Comparison of ENCODE assay signal across 1 cellular context in the genomic region with DNA sequence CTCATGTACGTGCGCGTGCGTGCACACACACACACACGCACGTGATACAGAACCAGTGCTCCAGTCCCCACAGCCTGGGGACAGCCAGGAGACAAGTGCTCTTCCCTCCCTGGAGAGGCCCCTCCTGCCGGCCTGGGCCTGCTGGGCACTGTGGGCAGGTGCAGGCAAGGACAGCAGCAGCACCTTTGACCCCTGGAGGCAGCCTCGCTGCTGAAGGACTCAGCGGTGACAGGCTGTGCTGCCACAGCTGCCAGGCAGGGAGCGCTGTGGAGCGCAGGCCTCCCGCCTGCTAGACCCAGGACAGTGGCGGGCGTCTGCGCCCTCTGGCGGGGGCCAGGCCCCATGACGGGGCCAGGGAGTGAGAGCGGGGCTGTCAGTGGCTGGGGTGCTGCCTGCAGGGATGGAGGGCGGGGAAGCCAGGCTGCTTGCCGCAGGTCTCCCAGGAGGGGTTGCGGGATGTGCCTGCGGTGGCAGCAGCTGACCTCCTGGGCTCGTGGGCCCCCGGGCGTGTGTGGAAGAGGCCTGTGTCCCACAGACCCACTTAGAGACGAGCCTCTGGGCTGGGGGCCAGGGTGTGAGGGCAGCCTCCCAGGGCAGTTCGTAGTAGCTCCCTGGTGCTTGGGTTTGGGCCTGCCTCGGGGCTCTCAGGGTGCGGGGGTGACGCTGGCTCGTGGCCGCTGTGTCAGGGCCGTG.
TF ChIP-seq lines count a peak whose summit lies in the region.

No MANE protein-coding gene starts in this region.

TF ChIP-seq in HepG2, 621 proteins besides CTCF, POLR2A, EP300 and RAD21 (continued from another document and continues in another):
- TF ChIP-seq, protein P1, sequence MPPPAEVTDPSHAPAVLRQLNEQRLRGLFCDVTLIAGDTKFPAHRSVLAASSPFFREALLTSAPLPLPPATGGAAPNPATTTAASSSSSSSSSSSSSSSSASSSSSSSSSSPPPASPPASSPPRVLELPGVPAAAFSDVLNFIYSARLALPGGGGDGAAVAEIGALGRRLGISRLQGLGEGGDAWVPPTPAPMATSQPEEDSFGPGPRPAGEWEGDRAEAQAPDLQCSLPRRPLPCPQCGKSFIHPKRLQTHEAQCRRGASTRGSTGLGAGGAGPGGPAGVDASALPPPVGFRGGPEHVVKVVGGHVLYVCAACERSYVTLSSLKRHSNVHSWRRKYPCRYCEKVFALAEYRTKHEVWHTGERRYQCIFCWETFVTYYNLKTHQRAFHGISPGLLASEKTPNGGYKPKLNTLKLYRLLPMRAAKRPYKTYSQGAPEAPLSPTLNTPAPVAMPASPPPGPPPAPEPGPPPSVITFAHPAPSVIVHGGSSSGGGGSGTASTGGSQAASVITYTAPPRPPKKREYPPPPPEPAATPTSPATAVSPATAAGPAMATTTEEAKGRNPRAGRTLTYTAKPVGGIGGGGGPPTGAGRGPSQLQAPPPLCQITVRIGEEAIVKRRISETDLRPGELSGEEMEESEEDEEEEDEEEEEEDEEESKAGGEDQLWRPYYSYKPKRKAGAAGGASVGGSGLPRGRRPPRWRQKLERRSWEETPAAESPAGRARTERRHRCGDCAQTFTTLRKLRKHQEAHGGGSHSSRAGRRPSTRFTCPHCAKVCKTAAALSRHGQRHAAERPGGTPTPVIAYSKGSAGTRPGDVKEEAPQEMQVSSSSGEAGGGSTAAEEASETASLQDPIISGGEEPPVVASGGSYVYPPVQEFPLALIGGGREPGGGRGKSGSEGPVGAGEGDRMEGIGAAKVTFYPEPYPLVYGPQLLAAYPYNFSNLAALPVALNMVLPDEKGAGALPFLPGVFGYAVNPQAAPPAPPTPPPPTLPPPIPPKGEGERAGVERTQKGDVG (CRISPR knock-in tag; IDR thresholded peaks at IDR 0.05; ENCODE audit: borderline replicate concordance) = peak; percentile 62; the same call in 1 of the 2 replicates
- TF ChIP-seq, protein P2, sequence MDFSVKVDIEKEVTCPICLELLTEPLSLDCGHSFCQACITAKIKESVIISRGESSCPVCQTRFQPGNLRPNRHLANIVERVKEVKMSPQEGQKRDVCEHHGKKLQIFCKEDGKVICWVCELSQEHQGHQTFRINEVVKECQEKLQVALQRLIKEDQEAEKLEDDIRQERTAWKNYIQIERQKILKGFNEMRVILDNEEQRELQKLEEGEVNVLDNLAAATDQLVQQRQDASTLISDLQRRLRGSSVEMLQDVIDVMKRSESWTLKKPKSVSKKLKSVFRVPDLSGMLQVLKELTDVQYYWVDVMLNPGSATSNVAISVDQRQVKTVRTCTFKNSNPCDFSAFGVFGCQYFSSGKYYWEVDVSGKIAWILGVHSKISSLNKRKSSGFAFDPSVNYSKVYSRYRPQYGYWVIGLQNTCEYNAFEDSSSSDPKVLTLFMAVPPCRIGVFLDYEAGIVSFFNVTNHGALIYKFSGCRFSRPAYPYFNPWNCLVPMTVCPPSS (IDR thresholded peaks at IDR 0.05) = no peak
- TF ChIP-seq ZNF644 (CRISPR knock-in tag; IDR thresholded peaks at IDR 0.05; ENCODE audit: low read depth) (peak; percentile 40; the same call in 1 of the 2 replicates), SMC3 (IDR thresholded peaks at IDR 0.05; ENCODE audit: low read length) (peak; percentile 79; the same call in 1 of the 2 replicates), ZNF713 (CRISPR knock-in tag; IDR thresholded peaks at IDR 0.05) (peak; percentile 87; the same call in 1 of the 2 replicates), MAFF (IDR thresholded peaks at IDR 0.05; ENCODE audit: low read depth, low read length) (peak; percentile 20; the same call in 1 of the 2 replicates), ZNF350 (CRISPR knock-in tag; IDR thresholded peaks at IDR 0.05; ENCODE audit: borderline replicate concordance, low read depth) (peak; percentile 99), ZNF460 (CRISPR knock-in tag; IDR thresholded peaks at IDR 0.05; ENCODE audit: borderline replicate concordance) (peak; percentile 54; the same call in 1 of the 2 replicates), TBX3 (IDR thresholded peaks at IDR 0.05; ENCODE audit: borderline replicate concordance) (peak; percentile 77; the same call in 1 of the 2 replicates), NFKBIZ (CRISPR knock-in tag; IDR thresholded peaks at IDR 0.05) (peak; percentile 90; the same call in 1 of the 2 replicates), HNRNPK (IDR thresholded peaks at IDR 0.05; ENCODE audit: low read depth, low read length, poor library complexity, severe bottlenecking) (peak; percentile 92), SAP130 (CRISPR knock-in tag; IDR thresholded peaks at IDR 0.05; ENCODE audit: low read depth) (peak; percentile 94), ZNF652 (CRISPR knock-in tag; IDR thresholded peaks at IDR 0.05; ENCODE audit: borderline replicate concordance, low read depth) (peak; percentile 64; the same call in 1 of the 2 replicates), ZNF121 (CRISPR knock-in tag; IDR thresholded peaks at IDR 0.05) (peak; percentile 83), JARID2 (CRISPR knock-in tag; IDR thresholded peaks at IDR 0.05; ENCODE audit: insufficient replicate concordance) (peak; percentile 84), ZSCAN29 (CRISPR knock-in tag; conservative IDR thresholded peaks at IDR 0.05) (peak; percentile 95), EED (CRISPR knock-in tag; IDR thresholded peaks at IDR 0.05) (peak; percentile 36; the same call in 1 of the 2 replicates), ZNF720 (CRISPR knock-in tag; IDR thresholded peaks at IDR 0.05) (no peak), ZNF766 (CRISPR knock-in tag; IDR thresholded peaks at IDR 0.05; ENCODE audit: borderline replicate concordance) (peak; percentile 78; the same call in 1 of the 2 replicates), FOXK2 (IDR thresholded peaks at IDR 0.05) (no peak; the same call in 1 of the 2 replicates), GZF1 (CRISPR knock-in tag; IDR thresholded peaks at IDR 0.05) (peak; percentile 73; the same call in 1 of the 2 replicates), ZBTB3 (CRISPR knock-in tag; IDR thresholded peaks at IDR 0.05; ENCODE audit: borderline replicate concordance, low read depth) (peak; percentile 72; the same call in 1 of the 2 replicates), NFYB (CRISPR knock-in tag; IDR thresholded peaks at IDR 0.05) (peak; percentile 39; the same call in 1 of the 2 replicates), KLF16 (CRISPR knock-in tag; IDR thresholded peaks at IDR 0.05) (peak in 1 of 2 experiments; percentile 96; a peak in 2 of 4 replicates), ZNF496 (CRISPR knock-in tag; IDR thresholded peaks at IDR 0.05; ENCODE audit: insufficient replicate concordance) (no peak), ZNF296 (CRISPR knock-in tag; conservative IDR thresholded peaks at IDR 0.05) (peak; percentile 95; the same call in 1 of the 2 replicates), SNRNP70 (IDR thresholded peaks at IDR 0.05; ENCODE audit: low read depth, low read length) (no peak), SNAPC2 (CRISPR knock-in tag; IDR thresholded peaks at IDR 0.05) (no peak), ZNF446 (CRISPR knock-in tag; IDR thresholded peaks at IDR 0.05) (no peak; the same call in 1 of the 2 replicates), MIER2 (CRISPR knock-in tag; IDR thresholded peaks at IDR 0.05) (peak; percentile 86), ZNF33B (CRISPR knock-in tag; IDR thresholded peaks at IDR 0.05) (peak; percentile 78; the same call in 1 of the 2 replicates), ZNF703 (CRISPR knock-in tag; IDR thresholded peaks at IDR 0.05; ENCODE audit: borderline replicate concordance) (no peak; the same call in 1 of the 2 replicates), ZNF333 (CRISPR knock-in tag; IDR thresholded peaks at IDR 0.05; ENCODE audit: borderline replicate concordance) (peak; percentile 75; the same call in 1 of the 2 replicates), AKAP8 (CRISPR knock-in tag; IDR thresholded peaks at IDR 0.05) (peak; percentile 98), KMT2B (CRISPR knock-in tag; IDR thresholded peaks at IDR 0.05) (peak; percentile 72), STAG1 (CRISPR knock-in tag; IDR thresholded peaks at IDR 0.05) (peak; percentile 99)
- TF ChIP-seq, protein P3, sequence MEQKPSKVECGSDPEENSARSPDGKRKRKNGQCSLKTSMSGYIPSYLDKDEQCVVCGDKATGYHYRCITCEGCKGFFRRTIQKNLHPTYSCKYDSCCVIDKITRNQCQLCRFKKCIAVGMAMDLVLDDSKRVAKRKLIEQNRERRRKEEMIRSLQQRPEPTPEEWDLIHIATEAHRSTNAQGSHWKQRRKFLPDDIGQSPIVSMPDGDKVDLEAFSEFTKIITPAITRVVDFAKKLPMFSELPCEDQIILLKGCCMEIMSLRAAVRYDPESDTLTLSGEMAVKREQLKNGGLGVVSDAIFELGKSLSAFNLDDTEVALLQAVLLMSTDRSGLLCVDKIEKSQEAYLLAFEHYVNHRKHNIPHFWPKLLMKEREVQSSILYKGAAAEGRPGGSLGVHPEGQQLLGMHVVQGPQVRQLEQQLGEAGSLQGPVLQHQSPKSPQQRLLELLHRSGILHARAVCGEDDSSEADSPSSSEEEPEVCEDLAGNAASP (CRISPR knock-in tag; IDR thresholded peaks at IDR 0.05; ENCODE audit: borderline replicate concordance) = peak; percentile 99
- TF ChIP-seq, protein P4, sequence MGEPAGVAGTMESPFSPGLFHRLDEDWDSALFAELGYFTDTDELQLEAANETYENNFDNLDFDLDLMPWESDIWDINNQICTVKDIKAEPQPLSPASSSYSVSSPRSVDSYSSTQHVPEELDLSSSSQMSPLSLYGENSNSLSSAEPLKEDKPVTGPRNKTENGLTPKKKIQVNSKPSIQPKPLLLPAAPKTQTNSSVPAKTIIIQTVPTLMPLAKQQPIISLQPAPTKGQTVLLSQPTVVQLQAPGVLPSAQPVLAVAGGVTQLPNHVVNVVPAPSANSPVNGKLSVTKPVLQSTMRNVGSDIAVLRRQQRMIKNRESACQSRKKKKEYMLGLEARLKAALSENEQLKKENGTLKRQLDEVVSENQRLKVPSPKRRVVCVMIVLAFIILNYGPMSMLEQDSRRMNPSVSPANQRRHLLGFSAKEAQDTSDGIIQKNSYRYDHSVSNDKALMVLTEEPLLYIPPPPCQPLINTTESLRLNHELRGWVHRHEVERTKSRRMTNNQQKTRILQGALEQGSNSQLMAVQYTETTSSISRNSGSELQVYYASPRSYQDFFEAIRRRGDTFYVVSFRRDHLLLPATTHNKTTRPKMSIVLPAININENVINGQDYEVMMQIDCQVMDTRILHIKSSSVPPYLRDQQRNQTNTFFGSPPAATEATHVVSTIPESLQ (CRISPR knock-in tag; conservative IDR thresholded peaks at IDR 0.05) = 0 out of 2 replicates have a peak, but pooled peaks have one; percentile 75
- TF ChIP-seq, protein P5, sequence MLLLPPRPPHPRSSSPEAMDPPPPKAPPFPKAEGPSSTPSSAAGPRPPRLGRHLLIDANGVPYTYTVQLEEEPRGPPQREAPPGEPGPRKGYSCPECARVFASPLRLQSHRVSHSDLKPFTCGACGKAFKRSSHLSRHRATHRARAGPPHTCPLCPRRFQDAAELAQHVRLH (CRISPR knock-in tag; IDR thresholded peaks at IDR 0.05; ENCODE audit: borderline replicate concordance, low read depth) = peak; percentile 95; the same call in 1 of the 2 replicates
- TF ChIP-seq, protein P6, sequence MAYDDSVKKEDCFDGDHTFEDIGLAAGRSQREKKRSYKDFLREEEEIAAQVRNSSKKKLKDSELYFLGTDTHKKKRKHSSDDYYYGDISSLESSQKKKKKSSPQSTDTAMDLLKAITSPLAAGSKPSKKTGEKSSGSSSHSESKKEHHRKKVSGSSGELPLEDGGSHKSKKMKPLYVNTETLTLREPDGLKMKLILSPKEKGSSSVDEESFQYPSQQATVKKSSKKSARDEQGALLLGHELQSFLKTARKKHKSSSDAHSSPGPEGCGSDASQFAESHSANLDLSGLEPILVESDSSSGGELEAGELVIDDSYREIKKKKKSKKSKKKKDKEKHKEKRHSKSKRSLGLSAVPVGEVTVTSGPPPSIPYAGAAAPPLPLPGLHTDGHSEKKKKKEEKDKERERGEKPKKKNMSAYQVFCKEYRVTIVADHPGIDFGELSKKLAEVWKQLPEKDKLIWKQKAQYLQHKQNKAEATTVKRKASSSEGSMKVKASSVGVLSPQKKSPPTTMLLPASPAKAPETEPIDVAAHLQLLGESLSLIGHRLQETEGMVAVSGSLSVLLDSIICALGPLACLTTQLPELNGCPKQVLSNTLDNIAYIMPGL (CRISPR knock-in tag; IDR thresholded peaks at IDR 0.05; ENCODE audit: borderline replicate concordance in 1 of 2, low read depth in 1 of 2) = peak; percentile 99 to 100
- TF ChIP-seq, protein P7, sequence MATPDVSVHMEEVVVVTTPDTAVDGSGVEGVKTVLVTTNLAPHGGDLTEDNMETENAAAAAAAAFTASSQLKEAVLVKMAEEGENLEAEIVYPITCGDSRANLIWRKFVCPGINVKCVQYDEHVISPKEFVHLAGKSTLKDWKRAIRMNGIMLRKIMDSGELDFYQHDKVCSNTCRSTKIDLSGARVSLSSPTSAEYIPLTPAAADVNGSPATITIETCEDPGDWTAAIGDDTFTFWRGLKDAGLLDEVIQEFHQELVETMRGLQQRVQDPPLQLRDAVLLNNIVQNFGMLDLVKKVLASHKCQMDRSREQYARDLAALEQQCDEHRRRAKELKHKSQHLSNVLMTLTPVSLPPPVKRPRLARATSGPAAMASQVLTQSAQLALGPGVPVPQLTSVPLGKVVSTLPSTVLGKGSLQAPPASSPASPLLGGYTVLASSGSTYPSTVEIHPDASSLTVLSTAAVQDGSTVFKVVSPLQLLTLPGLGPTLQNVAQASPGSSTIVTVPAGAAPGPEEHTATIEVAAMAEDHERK (CRISPR knock-in tag; IDR thresholded peaks at IDR 0.05; ENCODE audit: low read depth) = 0 out of 2 replicates have a peak, but pooled peaks have one; percentile 42
- TF ChIP-seq, protein P8, sequence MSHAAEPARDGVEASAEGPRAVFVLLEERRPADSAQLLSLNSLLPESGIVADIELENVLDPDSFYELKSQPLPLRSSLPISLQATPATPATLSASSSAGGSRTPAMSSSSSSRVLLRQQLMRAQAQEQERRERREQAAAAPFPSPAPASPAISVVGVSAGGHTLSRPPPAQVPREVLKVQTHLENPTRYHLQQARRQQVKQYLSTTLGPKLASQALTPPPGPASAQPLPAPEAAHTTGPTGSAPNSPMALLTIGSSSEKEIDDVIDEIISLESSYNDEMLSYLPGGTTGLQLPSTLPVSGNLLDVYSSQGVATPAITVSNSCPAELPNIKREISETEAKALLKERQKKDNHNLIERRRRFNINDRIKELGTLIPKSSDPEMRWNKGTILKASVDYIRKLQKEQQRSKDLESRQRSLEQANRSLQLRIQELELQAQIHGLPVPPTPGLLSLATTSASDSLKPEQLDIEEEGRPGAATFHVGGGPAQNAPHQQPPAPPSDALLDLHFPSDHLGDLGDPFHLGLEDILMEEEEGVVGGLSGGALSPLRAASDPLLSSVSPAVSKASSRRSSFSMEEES (CRISPR knock-in tag; IDR thresholded peaks at IDR 0.05) = peak; percentile 70
- TF ChIP-seq, protein P9, sequence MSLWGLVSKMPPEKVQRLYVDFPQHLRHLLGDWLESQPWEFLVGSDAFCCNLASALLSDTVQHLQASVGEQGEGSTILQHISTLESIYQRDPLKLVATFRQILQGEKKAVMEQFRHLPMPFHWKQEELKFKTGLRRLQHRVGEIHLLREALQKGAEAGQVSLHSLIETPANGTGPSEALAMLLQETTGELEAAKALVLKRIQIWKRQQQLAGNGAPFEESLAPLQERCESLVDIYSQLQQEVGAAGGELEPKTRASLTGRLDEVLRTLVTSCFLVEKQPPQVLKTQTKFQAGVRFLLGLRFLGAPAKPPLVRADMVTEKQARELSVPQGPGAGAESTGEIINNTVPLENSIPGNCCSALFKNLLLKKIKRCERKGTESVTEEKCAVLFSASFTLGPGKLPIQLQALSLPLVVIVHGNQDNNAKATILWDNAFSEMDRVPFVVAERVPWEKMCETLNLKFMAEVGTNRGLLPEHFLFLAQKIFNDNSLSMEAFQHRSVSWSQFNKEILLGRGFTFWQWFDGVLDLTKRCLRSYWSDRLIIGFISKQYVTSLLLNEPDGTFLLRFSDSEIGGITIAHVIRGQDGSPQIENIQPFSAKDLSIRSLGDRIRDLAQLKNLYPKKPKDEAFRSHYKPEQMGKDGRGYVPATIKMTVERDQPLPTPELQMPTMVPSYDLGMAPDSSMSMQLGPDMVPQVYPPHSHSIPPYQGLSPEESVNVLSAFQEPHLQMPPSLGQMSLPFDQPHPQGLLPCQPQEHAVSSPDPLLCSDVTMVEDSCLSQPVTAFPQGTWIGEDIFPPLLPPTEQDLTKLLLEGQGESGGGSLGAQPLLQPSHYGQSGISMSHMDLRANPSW (CRISPR knock-in tag; IDR thresholded peaks at IDR 0.05; ENCODE audit: borderline replicate concordance) = peak; percentile 79; the same call in 1 of the 2 replicates
